1 cellular context compared by ENCODE assay signal in the genomic region with DNA sequence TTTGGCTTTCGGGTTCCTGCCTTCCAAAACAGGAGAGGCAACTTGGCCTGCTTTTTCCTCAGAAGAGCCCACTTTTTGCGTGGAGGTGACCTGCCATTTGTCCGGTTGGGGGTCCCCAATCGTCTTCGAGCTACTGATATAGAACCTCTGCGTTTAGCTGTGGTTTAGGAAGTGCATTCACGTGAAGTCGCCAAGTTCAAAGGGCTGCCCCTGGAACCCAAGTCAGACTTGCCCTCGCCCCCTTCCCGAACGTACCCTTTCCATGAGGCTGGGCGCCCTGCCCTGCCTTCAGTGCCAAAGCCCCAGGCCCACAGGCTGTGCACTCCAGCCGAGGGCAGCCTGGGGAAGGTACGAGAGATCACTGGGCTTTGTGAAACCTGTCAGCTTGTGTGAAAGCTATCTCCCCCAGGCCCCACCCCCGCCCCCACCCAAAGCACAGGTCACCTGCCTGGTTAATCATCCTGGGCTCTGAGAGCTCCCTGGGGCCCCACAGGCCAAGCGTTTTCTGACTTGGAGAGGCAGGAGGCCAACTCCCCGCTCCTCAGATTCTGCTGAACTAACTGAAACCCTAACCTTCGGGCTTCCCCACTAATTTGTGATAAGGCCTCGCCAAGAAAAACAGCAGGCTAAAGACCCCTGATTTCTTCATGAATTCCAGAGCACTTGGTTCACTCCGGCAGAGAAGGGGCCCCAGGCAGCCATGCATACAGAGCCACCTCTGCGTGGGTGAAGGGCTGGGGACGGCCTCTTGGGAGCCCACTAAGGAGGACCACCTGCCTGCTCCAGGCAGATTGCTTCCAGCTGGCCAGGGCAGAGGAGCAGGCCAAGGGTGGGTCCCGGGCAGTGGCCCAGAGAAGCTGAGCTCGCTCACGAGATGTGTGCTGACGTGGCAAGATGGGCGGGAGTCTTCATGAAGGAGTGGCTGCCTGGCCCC.
TF ChIP-seq lines count a peak whose summit lies in the region.

No MANE protein-coding gene starts in this region.

TF ChIP-seq in GM23338, 12 proteins besides CTCF, POLR2A, EP300 and RAD21:
- TF ChIP-seq JUNB (IDR thresholded peaks at IDR 0.05; ENCODE audit: unreplicated experiment) (no peak), EZH2phosphoT487 (IDR thresholded peaks at IDR 0.05; ENCODE audit: unreplicated experiment) (no peak), ZNF462 (CRISPR knock-in tag; IDR thresholded peaks at IDR 0.05) (no peak)
